Comparison of ENCODE assay signal across 10 cellular contexts in the genomic region with DNA sequence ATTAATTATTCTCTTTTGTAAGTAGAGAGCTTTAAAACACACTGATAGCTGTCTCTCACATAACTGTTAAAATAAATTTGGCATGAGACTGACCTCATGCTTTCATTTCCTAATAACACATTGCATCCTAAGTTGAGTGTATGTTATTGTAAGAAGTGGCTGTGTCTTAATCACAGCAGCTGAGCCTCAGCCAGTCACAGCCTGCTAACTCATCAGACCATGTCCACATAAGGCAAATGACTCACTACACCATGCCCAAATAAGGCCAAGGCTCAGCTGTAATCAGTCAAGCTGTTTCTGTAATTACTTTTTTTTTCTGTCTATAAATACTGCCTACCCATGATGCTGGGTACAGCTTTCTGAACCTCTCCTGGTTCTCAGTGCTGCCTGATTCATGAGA.
A peak's percentile ranks its signal among the peaks of the same experiment; 100 is the strongest.
DNase-seq lines count a peak whose midpoint lies in the region; ATAC-seq and TF ChIP-seq lines count a peak whose summit lies in the region.
"Had no signal": no experiment of that assay in that cellular context is flagged by ENCODE, and none has a peak within 500 bp of the region (broad histone marks: within the 10 kb centered on the region; RNA-seq: fewer than 3 reads in every experiment).

No MANE protein-coding gene starts in this region.

- H3K27me3 ChIP-seq in upper lobe of right lung, result no peaks in the 10 kb centered on the region
- H3K27me3 ChIP-seq in dorsolateral prefrontal cortex, result peaks cover 0 to 8% (median 0%) of the 10 kb centered on the region in 45 donors

- no peak for TF ChIP-seq CTCF in astrocyte of the spinal cord (IDR thresholded peaks at IDR 0.05; ENCODE audit: low read depth, low read length)
- no peak for TF ChIP-seq CTCF in upper lobe of right lung (IDR thresholded peaks at IDR 0.05)
- TF ChIP-seq CTCF in dorsolateral prefrontal cortex (IDR thresholded peaks at IDR 0.05 in 54 of 56, conservative IDR thresholded peaks at IDR 0.05 in 2 of 56; ENCODE audit: low read depth in 1 of 56, partially characterized antibody in 56 of 56), result no peak

- H3K4me3 ChIP-seq in astrocyte of the spinal cord (ENCODE audit: low read depth, low read length) (no peak overlapping the region), upper lobe of right lung (no peak overlapping the region), dorsolateral prefrontal cortex (no peak overlapping the region)
- H3K4me3 ChIP-seq: thoracic aorta had no signal

- intact Hi-C loops in upper lobe of right lung (cut with DNase I), result no loop called here
- intact Hi-C loops in dorsolateral prefrontal cortex (cut with DNase I), result no loop called here

- ATAC-seq in HG03558 (IDR thresholded peaks at IDR 0.05; ENCODE audit: extremely low read depth, unreplicated experiment) (peak; percentile 74), upper lobe of right lung (peak; percentile 56)

- peaks cover 3% of the 10 kb centered on the region for H3K9me3 ChIP-seq in upper lobe of right lung
- H3K9me3 ChIP-seq: thoracic aorta had no signal

- in situ Hi-C loops in astrocyte of the spinal cord (cut with HindIII; ENCODE audit: low sequenced_read_pairs), result no loop called here

- no peaks in the 10 kb centered on the region for H3K36me3 ChIP-seq in upper lobe of right lung
- H3K36me3 ChIP-seq: thoracic aorta had no signal

- H3K27ac ChIP-seq in upper lobe of right lung, result no peak overlapping the region
- no peak overlapping the region for H3K27ac ChIP-seq in dorsolateral prefrontal cortex
- H3K27ac ChIP-seq: thoracic aorta had no signal

- no peaks in the 10 kb centered on the region for H3K4me1 ChIP-seq in upper lobe of right lung

- DNase-seq in NOMO-1 treated with DMSO at 0.1 percent for 48 hours (lab: John Stamatoyannopoulos, UW; ENCODE audit: unreplicated experiment) (peak; percentile 3), NOMO-1 treated with dmso at 0.1 percent for 144 hours (lab: John Stamatoyannopoulos, UW; ENCODE audit: unreplicated experiment) (no peak), astrocyte of the spinal cord (ENCODE audit: low read depth, low spot score) (peak; percentile 40), upper lobe of right lung (no peak), hypothalamus (lab: John Stamatoyannopoulos, UW) (no peak), dorsolateral prefrontal cortex (no peak), HEK293T (ENCODE audit: extremely low spot score) (no peak)
- DNase-seq: activated naive CD4-positive, alpha-beta T cell had no signal

- CTCF ChIA-PET in HEK293T (lab: Yijun Ruan, JAX), result no interaction called here

- POLR2A ChIA-PET in HEK293T (lab: Yijun Ruan, JAX), result no interaction called here

TF ChIP-seq in HEK293T, 16 proteins besides CTCF, POLR2A, EP300 and RAD21:
- TF ChIP-seq BHLHE40 (IDR thresholded peaks at IDR 0.05; ENCODE audit: borderline replicate concordance), result no peak
- TF ChIP-seq ZNF384 (IDR thresholded peaks at IDR 0.05), result no peak
- no peak for TF ChIP-seq SUZ12 (IDR thresholded peaks at IDR 0.05)
- no peak for TF ChIP-seq FOXK2 (IDR thresholded peaks at IDR 0.05)
- no peak for TF ChIP-seq ELF4 (IDR thresholded peaks at IDR 0.05)
- TF ChIP-seq LEF1 (IDR thresholded peaks at IDR 0.05; ENCODE audit: borderline replicate concordance), result no peak
- TF ChIP-seq CTBP1 (IDR thresholded peaks at IDR 0.05; ENCODE audit: borderline replicate concordance), result no peak
- TF ChIP-seq ARNT (IDR thresholded peaks at IDR 0.05), result no peak
- no peak for TF ChIP-seq SP1 (IDR thresholded peaks at IDR 0.05)
- no peak for TF ChIP-seq HDGF (IDR thresholded peaks at IDR 0.05; ENCODE audit: borderline replicate concordance)
- TF ChIP-seq FOXM1 (IDR thresholded peaks at IDR 0.05; ENCODE audit: borderline replicate concordance), result no peak
- TF ChIP-seq TARDBP (IDR thresholded peaks at IDR 0.05), result no peak
- TF ChIP-seq, protein P1, sequence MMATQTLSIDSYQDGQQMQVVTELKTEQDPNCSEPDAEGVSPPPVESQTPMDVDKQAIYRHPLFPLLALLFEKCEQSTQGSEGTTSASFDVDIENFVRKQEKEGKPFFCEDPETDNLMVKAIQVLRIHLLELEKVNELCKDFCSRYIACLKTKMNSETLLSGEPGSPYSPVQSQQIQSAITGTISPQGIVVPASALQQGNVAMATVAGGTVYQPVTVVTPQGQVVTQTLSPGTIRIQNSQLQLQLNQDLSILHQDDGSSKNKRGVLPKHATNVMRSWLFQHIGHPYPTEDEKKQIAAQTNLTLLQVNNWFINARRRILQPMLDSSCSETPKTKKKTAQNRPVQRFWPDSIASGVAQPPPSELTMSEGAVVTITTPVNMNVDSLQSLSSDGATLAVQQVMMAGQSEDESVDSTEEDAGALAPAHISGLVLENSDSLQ (IDR thresholded peaks at IDR 0.05), result no peak
- no peak for TF ChIP-seq L3MBTL2 (conservative IDR thresholded peaks at IDR 0.05)
- TF ChIP-seq FOXA1 (IDR thresholded peaks at IDR 0.05), result no peak
- no peak for TF ChIP-seq NFRKB (IDR thresholded peaks at IDR 0.05)

Comparison
In these comparisons a context has a peak if more than half of its experiments do, and no peak if none do; other contexts are left out.
1. DNase-seq: peak in NOMO-1 treated with DMSO at 0.1 percent for 48 hours (single experiment) and astrocyte of the spinal cord (single experiment); none in NOMO-1 treated with dmso at 0.1 percent for 144 hours (single experiment), upper lobe of right lung (single experiment), hypothalamus (0 of 51), dorsolateral prefrontal cortex (0 of 10) and HEK293T (single experiment).